33 cellular contexts compared by ENCODE assay signal in genomic region chr1:91006113-91006908, GRCh38. TPM values are rescaled to one million over a fixed set of nuclear protein-coding genes. Genes with fewer than 3 reads are reported as not detected.
DNase-seq lines count a peak whose midpoint lies in the region; ATAC-seq, FAIRE-seq and TF ChIP-seq lines count a peak whose summit lies in the region.
"Had no signal": no experiment of that assay in that cellular context is flagged by ENCODE, and none has a peak within 500 bp of the region (broad histone marks: within the 10 kb centered on the region; RNA-seq: fewer than 3 reads in every experiment).

No MANE protein-coding gene starts in this region.

- H3K4ac ChIP-seq in trophoblast cell (ENCODE audit: low read depth, low read length), result peak overlapping the region; percentile 94

- H4K12ac ChIP-seq in trophoblast cell (ENCODE audit: low read depth, low read length), result no peak overlapping the region

- TF ChIP-seq CTCF in HFFc6 (IDR thresholded peaks at IDR 0.05), result no peak
- no peak for TF ChIP-seq CTCF in K562 (IDR thresholded peaks at IDR 0.05 in 2 of 3, conservative IDR thresholded peaks at IDR 0.05 in 1 of 3; ENCODE audit: insufficient read depth in 2 of 3, low read depth in 1 of 3, low read length in 3 of 3)
- no peak for TF ChIP-seq CTCF in WERI-Rb-1 (IDR thresholded peaks at IDR 0.05; ENCODE audit: low read depth, low read length)

- DNase-seq in activated CD4-positive, alpha-beta T cell treated with anti-CD3 and anti-CD28 coated beads, Interleukin-2, amount 10 ng/mL, durations not matched to agents 24 days and 14 days, result no peak
- no peak for DNase-seq in activated CD4-positive, alpha-beta T cell treated with anti-CD3 and anti-CD28 coated beads for 4 hours
- DNase-seq in HFFc6 (no peak), K562 (ENCODE audit: extremely low read depth in 1 of 4, low spot score in 3 of 4) (no peak), trophoblast cell (no peak), dedifferentiated amniotic fluid mesenchymal stem cell (ENCODE audit: extremely low spot score) (no peak), WERI-Rb-1 (no peak), 8988T (no peak)
- DNase-seq: activated CD4-positive, alpha-beta T cell treated with anti-CD3 and anti-CD28 coated beads, Interleukin-2, amount 10 ng/mL, durations not matched to agents 7 days and 5 days; activated naive CD4-positive, alpha-beta T cell; activated T-cell treated with anti-CD3 and anti-CD28 coated beads, Interleukin-2, amount 50 U/mL, for 48 hours; amniotic stem cell; brain microvascular endothelial cell; DMS 273 treated with DMSO at 0.1 percent for 48 hours; hippocampal formation; left cardiac atrium; NCI-H1436 treated with DMSO at 0.1 percent for 48 hours; NCI-H2081 treated with DMSO at 0.1 percent for 48 hours; NCI-H226; NCI-H526 treated with DMSO at 0.1 percent for 48 hours; Peyer's patch; SHP77; small intestine; stimulated activated naive CD4-positive, alpha-beta T cell; upper lobe of right lung had no signal

- H3K9me1 ChIP-seq in K562 (ENCODE audit: control insufficient read depth, insufficient read depth, low read length), result no peaks in the 10 kb centered on the region

- no peaks in the 10 kb centered on the region for H3K9me3 ChIP-seq in K562 (replicated peaks; ENCODE audit: control insufficient read depth, insufficient read depth, low read depth, low read length)
- no peaks in the 10 kb centered on the region for H3K9me3 ChIP-seq in trophoblast cell (ENCODE audit: insufficient read depth, low read depth, low read length)
- no peaks in the 10 kb centered on the region for H3K9me3 ChIP-seq in WERI-Rb-1 (ENCODE audit: severe bottlenecking)
- H3K9me3 ChIP-seq: Peyer's patch, right atrium auricular region, upper lobe of right lung had no signal

- H2AFZ ChIP-seq in K562 (ENCODE audit: low read depth, low read length) (no peak overlapping the region), trophoblast cell (ENCODE audit: insufficient read depth, low read length, poor library complexity) (no peak overlapping the region)
- H2AFZ ChIP-seq: neural progenitor cell, parathyroid adenoma had no signal

- H3K36me3 ChIP-seq in K562 (ENCODE audit: control insufficient read depth, insufficient read depth, low read length) (0 out of 3 replicates have a peak, but pooled peaks cover 4% of the 10 kb centered on the region), trophoblast cell (ENCODE audit: control insufficient read depth in 1 of 2, insufficient read depth in 2 of 2, low read length in 2 of 2) (no peaks in the 10 kb centered on the region), WERI-Rb-1 (no peaks in the 10 kb centered on the region)
- H3K36me3 ChIP-seq: brain microvascular endothelial cell, Peyer's patch, right atrium auricular region, suprapubic skin, upper lobe of right lung had no signal

- peaks cover 5% of the 10 kb centered on the region for H3K9me3 Mint-ChIP-seq in activated CD4-positive, alpha-beta T cell treated with anti-CD3 and anti-CD28 coated beads, Interleukin-2, amount 10 ng/mL, durations not matched to agents 24 days and 14 days
- peaks cover 12% of the 10 kb centered on the region; the same call in 1 of the 2 replicates for H3K9me3 Mint-ChIP-seq in HFFc6

- no peak overlapping the region for H3K4me3 ChIP-seq in K562
- no peak overlapping the region for H3K4me3 ChIP-seq in trophoblast cell (ENCODE audit: low read depth, low read length)
- H3K4me3 ChIP-seq in WERI-Rb-1 (ENCODE audit: low read depth, low read length), result no peak overlapping the region
- H3K4me3 ChIP-seq: HAP-1, lung, neural progenitor cell, Peyer's patch, right atrium auricular region, suprapubic skin, upper lobe of right lung had no signal

- 48% methylated on average over 2 of the region's 2 CpGs for WGBS in K562 (ENCODE audit: insufficient coverage, low coverage, missing lambda C conversion rate)
- no CpG with 5 or more reads among the region's 2 CpGs for WGBS in trophoblast cell (ENCODE audit: extremely low coverage, insufficient coverage, insufficient read length)

- H4K8ac ChIP-seq in trophoblast cell (ENCODE audit: low read depth, low read length), result no peak overlapping the region

- H3K79me2 ChIP-seq in K562 (ENCODE audit: control insufficient read depth, insufficient read depth, low read length) (peaks cover 81% of the 10 kb centered on the region), trophoblast cell (ENCODE audit: control insufficient read depth, insufficient read depth, low read length, poor library complexity) (peaks cover 4% of the 10 kb centered on the region)

- H4K91ac ChIP-seq in trophoblast cell (ENCODE audit: low read depth, low read length), result no peak overlapping the region

- H3K27me3 Mint-ChIP-seq in activated CD4-positive, alpha-beta T cell treated with anti-CD3 and anti-CD28 coated beads, Interleukin-2, amount 10 ng/mL, durations not matched to agents 24 days and 14 days, result no peaks in the 10 kb centered on the region
- H3K27me3 Mint-ChIP-seq in HFFc6 (ENCODE audit: insufficient read depth), result no peaks in the 10 kb centered on the region; the same call in 1 of the 2 replicates
- H3K27me3 Mint-ChIP-seq: activated CD4-positive, alpha-beta T cell treated with anti-CD3 and anti-CD28 coated beads, Interleukin-2, amount 10 ng/mL, durations not matched to agents 7 days and 5 days had no signal

- H4K20me1 ChIP-seq in K562 (replicated peaks; ENCODE audit: control insufficient read depth, insufficient read depth, low read length), result no peaks in the 10 kb centered on the region; the same call in 1 of the 2 replicates

- peak overlapping the region; percentile 7 for H3K27ac Mint-ChIP-seq in activated CD4-positive, alpha-beta T cell treated with anti-CD3 and anti-CD28 coated beads, Interleukin-2, amount 10 ng/mL, durations not matched to agents 24 days and 14 days
- peak overlapping the region; percentile 3; the same call in 1 of the 2 replicates for H3K27ac Mint-ChIP-seq in HFFc6
- H3K27ac Mint-ChIP-seq: activated CD4-positive, alpha-beta T cell treated with anti-CD3 and anti-CD28 coated beads, Interleukin-2, amount 10 ng/mL, durations not matched to agents 7 days and 5 days; neural progenitor cell had no signal

- H3K4me1 ChIP-seq in K562 (replicated peaks in 1 of 2; ENCODE audit: control insufficient read depth in 2 of 2, insufficient read depth in 2 of 2, low read length in 2 of 2), result no peaks in the 10 kb centered on the region
- peaks cover 0 to 2% of the 10 kb centered on the region in 2 experiments for H3K4me1 ChIP-seq in trophoblast cell (ENCODE audit: control insufficient read depth in 1 of 2, insufficient read depth in 2 of 2, low read length in 2 of 2)
- H3K4me1 ChIP-seq: neural progenitor cell, Peyer's patch had no signal

- no peak overlapping the region for H2AK5ac ChIP-seq in trophoblast cell (ENCODE audit: low read length)

- no peak for TF ChIP-seq EP300 in K562 (IDR thresholded peaks at IDR 0.05; ENCODE audit: low read length)

- peak; percentile 70 for ATAC-seq in K562
- ATAC-seq: left cardiac atrium, upper lobe of right lung had no signal

- H3K27ac ChIP-seq in K562 (ENCODE audit: extremely low read depth, low read depth, low read length) (no peak overlapping the region), trophoblast cell (ENCODE audit: low read depth, low read length) (no peak overlapping the region), WERI-Rb-1 (no peak overlapping the region)
- H3K27ac ChIP-seq: brain microvascular endothelial cell, epithelial cell of prostate, neural progenitor cell, parathyroid adenoma, Peyer's patch, right atrium auricular region, suprapubic skin, upper lobe of right lung had no signal

- intact Hi-C loops in activated CD4-positive, alpha-beta T cell treated with anti-CD3 and anti-CD28 coated beads, Interleukin-2, amount 10 ng/mL, durations not matched to agents 24 days and 14 days (cut with micrococcal nuclease), result no loop called here
- intact Hi-C loops in K562 (cut with micrococcal nuclease), result no loop called here

- no peak overlapping the region for H3K4me2 ChIP-seq in K562 (ENCODE audit: insufficient read depth, low read length)
- no peak overlapping the region for H3K4me2 ChIP-seq in trophoblast cell (ENCODE audit: low read length)
- H3K4me2 ChIP-seq: neural progenitor cell had no signal

- FAIRE-seq in K562 (lab: Jason Lieb, UNC), result no peak
- FAIRE-seq: GM12891 had no signal

- no peaks in the 10 kb centered on the region for H3K79me1 ChIP-seq in trophoblast cell (ENCODE audit: low read length)

- H3K18ac ChIP-seq in trophoblast cell (ENCODE audit: low read length), result no peak overlapping the region

- no peak overlapping the region for H3K9ac ChIP-seq in K562 (ENCODE audit: insufficient read depth in 1 of 2, low read depth in 2 of 2, low read length in 2 of 2)
- no peak overlapping the region for H3K9ac ChIP-seq in trophoblast cell (ENCODE audit: low read length)
- H3K9ac ChIP-seq: neural progenitor cell, parathyroid adenoma had no signal

- no peak overlapping the region for H3K4me3 Mint-ChIP-seq in activated CD4-positive, alpha-beta T cell treated with anti-CD3 and anti-CD28 coated beads, Interleukin-2, amount 10 ng/mL, durations not matched to agents 24 days and 14 days
- no peak overlapping the region for H3K4me3 Mint-ChIP-seq in HFFc6
- H3K4me3 Mint-ChIP-seq: activated CD4-positive, alpha-beta T cell treated with anti-CD3 and anti-CD28 coated beads, Interleukin-2, amount 10 ng/mL, durations not matched to agents 7 days and 5 days; neural progenitor cell had no signal

- no TSS peak for BruUV-seq in K562 (replicated peaks; lab: Mats Ljungman, UMichigan)

- H2BK5ac ChIP-seq in trophoblast cell (ENCODE audit: low read depth, low read length, poor library complexity), result no peak overlapping the region

- CTCF ChIA-PET in K562 (lab: Yijun Ruan, JAX; ENCODE audit: low intra/inter-chr PET ratio), result no interaction called here

- H3K4me1 Mint-ChIP-seq in activated CD4-positive, alpha-beta T cell treated with anti-CD3 and anti-CD28 coated beads, Interleukin-2, amount 10 ng/mL, durations not matched to agents 24 days and 14 days, result peaks cover 36% of the 10 kb centered on the region
- H3K4me1 Mint-ChIP-seq in HFFc6 (ENCODE audit: low read depth), result peaks cover 40% of the 10 kb centered on the region
- H3K4me1 Mint-ChIP-seq: neural progenitor cell had no signal

- in situ Hi-C loops in K562 (cut with MboI), result no loop called here

- H2BK120ac ChIP-seq in trophoblast cell (ENCODE audit: insufficient read depth, low read length, poor library complexity), result no peak overlapping the region

- TF ChIP-seq POLR2A in K562 (conservative IDR thresholded peaks at IDR 0.05), result no peak

- H2BK12ac ChIP-seq in trophoblast cell (ENCODE audit: low read length), result no peak overlapping the region

- H3K27me3 ChIP-seq in K562 (ENCODE audit: control insufficient read depth in 2 of 2, insufficient read depth in 2 of 2, low read length in 2 of 2) (no peaks in the 10 kb centered on the region), trophoblast cell (ENCODE audit: insufficient read depth, low read length) (no peaks in the 10 kb centered on the region), WERI-Rb-1 (ENCODE audit: insufficient read depth, low read depth, severe bottlenecking) (no peaks in the 10 kb centered on the region)
- H3K27me3 ChIP-seq: brain microvascular endothelial cell, neural progenitor cell, Peyer's patch, right atrium auricular region, suprapubic skin, upper lobe of right lung had no signal

- no peak overlapping the region for H3K23ac ChIP-seq in trophoblast cell (ENCODE audit: low read length)

- no peak overlapping the region for H3K14ac ChIP-seq in trophoblast cell (ENCODE audit: low read length)

- POLR2A ChIA-PET in K562 (lab: Yijun Ruan, JAX), result interaction anchor here (0.6 to 4.5 kb wide), 3 partner anchors 14 to 23 kb away, joined by 3 to 40 read pairs (median 3); partner anchors contain the start of gene ZNF644

- TF ChIP-seq RAD21 in K562 (CRISPR knock-in tag; conservative IDR thresholded peaks at IDR 0.05 in 1 of 2, IDR thresholded peaks at IDR 0.05 in 1 of 2), result no peak

- H3K36me3 Mint-ChIP-seq in activated CD4-positive, alpha-beta T cell treated with anti-CD3 and anti-CD28 coated beads, Interleukin-2, amount 10 ng/mL, durations not matched to agents 24 days and 14 days (ENCODE audit: low read depth), result peaks cover 49% of the 10 kb centered on the region
- peaks cover 32% of the 10 kb centered on the region for H3K36me3 Mint-ChIP-seq in HFFc6 (ENCODE audit: low read depth)

RNA-seq across cellular contexts. Expression of gene ZNF644, which starts 15.5 kb away (rescaled TPM):
- total RNA-seq in activated CD4-positive, alpha-beta T cell treated with anti-CD3 and anti-CD28 coated beads, Interleukin-2, amount 10 ng/mL, durations not matched to agents 24 days and 14 days, result 57.0 and 57.7 TPM in 2 replicates
- total RNA-seq in HFFc6 (2021; fragmentation: NEBNext Ultra II Directional; extraction: Animal tissue kit (Norgen Biotek cat#: 25700)), result 10 to 100 TPM; 27.3 to 33.2 (median 30.9) TPM
- 41.2 and 164 TPM in 2 replicates for total RNA-seq in K562 (2011; cell fraction: chromatin; rRNA removed; ENCODE audit: low replicate concordance)
- 17.8 and 23.4 TPM in 2 replicates for total RNA-seq in K562 (2011; cell fraction: nucleolus; rRNA removed)
- 78.6 and 160 TPM in 2 replicates for total RNA-seq in K562 (2011; cell fraction: nucleoplasm; rRNA removed)
- total RNA-seq in K562 (2014; rRNA removed), result 30.8 and 35.1 TPM in 2 replicates
- 55.8 and 63.3 TPM in 2 replicates for total RNA-seq in K562 (2014; rRNA removed; fragmentation: Illumina TruSeq; extraction: Trizol)
- 64.2 and 71.4 TPM in 2 replicates for total RNA-seq in K562 (2015; rRNA removed; fragmentation: Illumina TruSeq; extraction: Trizol)
- total RNA-seq in K562 (2021), result 39.6 and 39.8 TPM in 2 replicates
- polyA plus RNA-seq in K562 (2011; rRNA removed), result 21.2 and 27.6 TPM in 2 replicates
- polyA plus RNA-seq in K562 (2011; cell fraction: cytosol; rRNA removed), result 3.4 and 8.8 TPM in 2 replicates
- polyA plus RNA-seq in K562 (2011; cell fraction: nucleus; rRNA removed), result 12.4 and 15.1 TPM in 2 replicates
- polyA plus RNA-seq in K562 (2012), result 17.7 and 21.2 TPM in 2 replicates
- polyA plus RNA-seq in K562 (2014; fragmentation: Illumina TruSeq; extraction: Trizol), result 26.5 and 32.5 TPM in 2 replicates
- polyA plus RNA-seq in K562 (2014; fragmentation: Nextera tagmentation; extraction: Ambion mirVana), result 10 to 100 TPM; 39.8 to 48.4 TPM
- polyA plus RNA-seq in K562 (2014; rRNA removed), result 18.5 and 25.3 TPM in 2 replicates
- 91.2 and 91.6 TPM in 2 replicates for polyA minus RNA-seq in K562 (2011; rRNA and poly(A)+ RNA removed)
- 27.6 and 28.7 TPM in 2 replicates for polyA minus RNA-seq in K562 (2011; cell fraction: cytosol; rRNA and poly(A)+ RNA removed)
- polyA minus RNA-seq in K562 (2011; cell fraction: nucleus; rRNA and poly(A)+ RNA removed), result 57.5 and 74.6 TPM in 2 replicates
- polyA plus RNA-seq in trophoblast cell (2013), result 37.9 and 41.3 TPM in 2 replicates
